Comparison of ENCODE assay signal across 11 cellular contexts in genomic region chr6:148999501-148999900, GRCh38.
A peak's percentile ranks its signal among the peaks of the same experiment; 100 is the strongest.
DNase-seq lines count a peak whose midpoint lies in the region; ATAC-seq and TF ChIP-seq lines count a peak whose summit lies in the region.
"Had no signal": no experiment of that assay in that cellular context is flagged by ENCODE, and none has a peak within 500 bp of the region (broad histone marks: within the 10 kb centered on the region; RNA-seq: fewer than 3 reads in every experiment).

No MANE protein-coding gene starts in this region.

- no peak for ATAC-seq in GM21825 (IDR thresholded peaks at IDR 0.05; ENCODE audit: unreplicated experiment)
- no peak for ATAC-seq in HG02885 (IDR thresholded peaks at IDR 0.05; ENCODE audit: poor library complexity, unreplicated experiment)
- ATAC-seq: naive thymus-derived CD8-positive, alpha-beta T cell had no signal

- H3K27me3 ChIP-seq in rectal smooth muscle tissue (ENCODE audit: control insufficient read depth, insufficient read depth, low read length): no peaks in the 10 kb centered on the region

- peaks cover 14% of the 10 kb centered on the region for H3K4me1 ChIP-seq in rectal smooth muscle tissue (ENCODE audit: control insufficient read depth, insufficient read depth, low read length)
- H3K4me1 ChIP-seq: Caco-2 had no signal

- peak overlapping the region; percentile 16 for H3K27ac ChIP-seq in rectal smooth muscle tissue (ENCODE audit: low read depth, low read length)

- DNase-seq in GM03348 (ENCODE audit: low spot score) (peak; percentile 11), fibroblast of the conjunctiva (ENCODE audit: low read depth) (peak; percentile 26), Kasumi-1 (lab: John Stamatoyannopoulos, UW) (no peak), LoVo (ENCODE audit: low spot score) (no peak)
- DNase-seq: Caco-2; naive thymus-derived CD8-positive, alpha-beta T cell; T-helper 9 cell had no signal

- no peak overlapping the region for H3K9ac ChIP-seq in rectal smooth muscle tissue (ENCODE audit: low read length)

- TF ChIP-seq CTCF in WI38 (IDR thresholded peaks at IDR 0.05; ENCODE audit: low read depth, low read length): no peak

- peaks cover 3% of the 10 kb centered on the region for H3K36me3 ChIP-seq in rectal smooth muscle tissue (ENCODE audit: control insufficient read depth, insufficient read depth, low read length)

- H3K4me3 ChIP-seq in WI38 (ENCODE audit: low read depth, low read length): 0 out of 2 replicates have a peak overlapping the region, but pooled peaks have one; percentile 5
- no peak overlapping the region for H3K4me3 ChIP-seq in rectal smooth muscle tissue (ENCODE audit: low read length)

Comparison
In these comparisons a context has a peak if more than half of its experiments do, and no peak if none do; other contexts are left out.
1. DNase-seq: peak in GM03348 (single experiment) and fibroblast of the conjunctiva (single experiment); none in Kasumi-1 (0 of 2) and LoVo (single experiment).